11 cellular contexts compared by ENCODE assay signal in the genomic region with DNA sequence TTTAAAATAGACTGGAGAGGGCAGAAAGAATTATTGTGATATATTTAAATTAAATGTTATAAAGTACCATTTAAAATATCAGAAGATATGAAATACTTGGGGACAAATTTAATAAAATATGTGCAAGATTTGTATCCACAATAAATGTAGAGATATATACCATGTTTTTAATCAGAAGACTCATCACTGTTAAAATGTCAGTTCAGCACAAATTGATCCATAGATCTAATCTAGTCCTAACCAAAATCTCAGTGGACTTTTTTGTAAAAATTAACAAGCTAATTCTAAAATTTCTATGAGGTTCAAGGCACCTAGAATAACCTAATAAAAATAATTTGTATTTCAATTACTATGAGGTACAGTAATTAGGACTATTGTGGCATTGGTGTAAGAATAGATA.
"Had no signal": no experiment of that assay in that cellular context is flagged by ENCODE, and none has a peak within 500 bp of the region (broad histone marks: within the 10 kb centered on the region; RNA-seq: fewer than 3 reads in every experiment).

No MANE protein-coding gene starts in this region.

- H3K4me3 ChIP-seq: GM23248, GM23338, HAP-1 had no signal

- H3K36me3 ChIP-seq: HAP-1 had no signal

- DNase-seq: GM23248, GOT3, H7, H9, HCEC 1CT, HFFc6 had no signal

- H3K4me2 ChIP-seq: GM23338 had no signal

- H3K27ac ChIP-seq: GM23248 had no signal

- H2AFZ ChIP-seq: GM23248, GM23338 had no signal

- H3K9ac ChIP-seq: GM23248 had no signal

- H3K4me1 ChIP-seq: HAP-1 had no signal

- H3K9me3 ChIP-seq: HAP-1 had no signal

- ATAC-seq: GM23338, HCT116 had no signal

- FAIRE-seq: H1, H54 had no signal
